In genomic region chr6:130298258-130298657, GRCh38 we compare ENCODE assay signal across 22 cellular contexts.
A peak's percentile ranks its signal among the peaks of the same experiment; 100 is the strongest.
DNase-seq lines count a peak whose midpoint lies in the region; ATAC-seq, FAIRE-seq and TF ChIP-seq lines count a peak whose summit lies in the region.
"Had no signal": no experiment of that assay in that cellular context is flagged by ENCODE, and none has a peak within 500 bp of the region (broad histone marks: within the 10 kb centered on the region; RNA-seq: fewer than 3 reads in every experiment).

No MANE protein-coding gene starts in this region.

- H3K4me1 ChIP-seq in HEK293 (ENCODE audit: control insufficient read depth, insufficient read depth, low read length) (no peaks in the 10 kb centered on the region), small intestine (ENCODE audit: control insufficient read depth in 2 of 2, insufficient read depth in 1 of 2, low read depth in 1 of 2, low read length in 1 of 2) (no peaks in the 10 kb centered on the region)
- H3K4me1 ChIP-seq: BE2C, BLaER1 had no signal

- TF ChIP-seq CTCF in HEK293 (tag by site-specific recombination; IDR thresholded peaks at IDR 0.05): no peak

- POLR2A ChIA-PET in HEK293 (lab: Yijun Ruan, JAX): no interaction called here

- intact Hi-C loops in left colon (cut with DNase I, micrococcal nuclease): no loop called here

- CTCF ChIA-PET in HEK293 (lab: Yijun Ruan, JAX): interaction anchor here (0.6 kb wide), 1 partner anchor 80 kb away, joined by 3 read pairs; no protein-coding TSS in a partner anchor

- 43 to 78% (median 63%) methylated on average over 6 of the region's 6 CpGs for WGBS in small intestine, 3 donors

- no peaks in the 10 kb centered on the region for H3K36me3 ChIP-seq in HEK293 (ENCODE audit: control insufficient read depth in 2 of 2, insufficient read depth in 1 of 2, low read length in 2 of 2)
- H3K36me3 ChIP-seq in small intestine (ENCODE audit: control insufficient read depth in 2 of 2, insufficient read depth in 2 of 2, low read length in 2 of 2): no peaks in the 10 kb centered on the region
- H3K36me3 ChIP-seq: BE2C, BLaER1 had no signal

- FAIRE-seq in small intestine (lab: Jason Lieb, UNC): no peak
- FAIRE-seq: A204.1, G401.6, GM12891 had no signal

- H3K27me3 ChIP-seq in small intestine (ENCODE audit: control insufficient read depth in 2 of 2, insufficient read depth in 2 of 2, low read length in 2 of 2): no peaks in the 10 kb centered on the region
- H3K27me3 ChIP-seq: BE2C, BLaER1 had no signal

- no peaks in the 10 kb centered on the region for H3K9me3 ChIP-seq in HEK293 (ENCODE audit: control insufficient read depth, insufficient read depth, low read depth, low read length)
- H3K9me3 ChIP-seq in small intestine (ENCODE audit: control insufficient read depth, low read depth): no peaks in the 10 kb centered on the region
- H3K9me3 ChIP-seq: BE2C, BLaER1 had no signal

- DNase-seq in left colon: no peak
- DNase-seq in small intestine: peak; percentile 2
- no peak for DNase-seq in mucosa of gallbladder (ENCODE audit: low spot score)
- no peak for DNase-seq in A172 (ENCODE audit: low spot score)
- DNase-seq: ACHN; BE2C; C1 segment of cervical spinal cord; CD4-positive, alpha-beta memory T cell; CD4-positive, CD25-positive, alpha-beta regulatory T cell; CD8-positive, alpha-beta memory T cell; COR-L47; DMS 273 treated with DMSO at 0.1 percent for 48 hours; DMS153; DMS53; DMS79 treated with DMSO at 0.1 percent for 48 hours; GF-D8 had no signal

- H3K4me3 ChIP-seq in HEK293 (ENCODE audit: low read depth, low read length) (no peak overlapping the region), small intestine (ENCODE audit: low read depth in 1 of 2, low read length in 2 of 2) (no peak overlapping the region)
- H3K4me3 ChIP-seq: BLaER1 had no signal

- H3K27ac ChIP-seq in HEK293 (ENCODE audit: extremely low read depth, low read depth, low read length) (no peak overlapping the region), small intestine (ENCODE audit: low read depth in 1 of 2, low read length in 1 of 2) (no peak overlapping the region)
- H3K27ac ChIP-seq: 22Rv1, BLaER1 had no signal

- ATAC-seq in left colon: peak; percentile 97

TF ChIP-seq in HEK293, 187 proteins besides CTCF, POLR2A, EP300 and RAD21:
- TF ChIP-seq ZNF311 (tag by site-specific recombination; IDR thresholded peaks at IDR 0.05; ENCODE audit: borderline replicate concordance) (no peak), ZNF510 (tag by site-specific recombination; IDR thresholded peaks at IDR 0.05; ENCODE audit: insufficient replicate concordance) (no peak), SCRT2 (tag by site-specific recombination; IDR thresholded peaks at IDR 0.05) (no peak), SP2 (tag by site-specific recombination; IDR thresholded peaks at IDR 0.05) (no peak), ZNF777 (tag by site-specific recombination; IDR thresholded peaks at IDR 0.05; ENCODE audit: borderline replicate concordance) (no peak), ZNF600 (tag by site-specific recombination; IDR thresholded peaks at IDR 0.05) (no peak), ZBTB21 (tag by site-specific recombination; IDR thresholded peaks at IDR 0.05) (no peak), SETDB1 (IDR thresholded peaks at IDR 0.05; ENCODE audit: insufficient read length, low read length) (peak; percentile 71), PRDM10 (tag by site-specific recombination; IDR thresholded peaks at IDR 0.05) (no peak)
